ENCODE assay signal across 8 cellular contexts in genomic region chr15:62071711-62072308, GRCh38. TPM values are rescaled to one million over a fixed set of nuclear protein-coding genes. Genes with fewer than 3 reads are reported as not detected.
A peak's percentile ranks its signal among the peaks of the same experiment; 100 is the strongest.
DNase-seq lines count a peak whose midpoint lies in the region; ATAC-seq and TF ChIP-seq lines count a peak whose summit lies in the region.

No MANE protein-coding gene starts in this region.

- TF ChIP-seq CTCF in SK-N-SH (IDR thresholded peaks at IDR 0.05) = peak; percentile 82
- peak; percentile 76 for TF ChIP-seq CTCF in foreskin keratinocyte (conservative IDR thresholded peaks at IDR 0.05)
- TF ChIP-seq CTCF in thyroid gland (IDR thresholded peaks at IDR 0.05) = peak; percentile 27 to 69 (median 49)

- no peak for ATAC-seq in foreskin keratinocyte
- no peak for ATAC-seq in activated T-cell treated with anti-CD3 and anti-CD28 coated beads, Interleukin-2, amount 50 U/mL, for 72 hours (replicated peaks in 1 of 2)
- no peak for ATAC-seq in stimulated activated naive B cell treated with anti-CD40 and anti-IgM and Interleukin-4, amounts not matched to agents 10 μg/mL and 1 μg/mL and 100 μg/mL, for 72 hours (replicated peaks)

- no peak overlapping the region for H3K4me2 ChIP-seq in SK-N-SH

- peaks cover 0 to 9% of the 10 kb centered on the region in 2 donors for H3K36me3 Mint-ChIP-seq in CD4-positive, alpha-beta memory T cell
- H3K36me3 Mint-ChIP-seq in activated T-cell treated with anti-CD3 and anti-CD28 coated beads, Interleukin-2, amount 50 U/mL, for 72 hours (ENCODE audit: insufficient read depth in 2 of 2) = peaks cover 0 to 3% of the 10 kb centered on the region in 2 donors
- no peaks in the 10 kb centered on the region for H3K36me3 Mint-ChIP-seq in stimulated activated naive B cell treated with anti-CD40 and anti-IgM and Interleukin-4, amounts not matched to agents 10 μg/mL and 1 μg/mL and 100 μg/mL, for 72 hours

- H3K79me2 ChIP-seq in SK-N-SH (ENCODE audit: insufficient read depth) = no peaks in the 10 kb centered on the region

- H3K27ac ChIP-seq in CD4-positive, alpha-beta memory T cell (ENCODE audit: low read depth, low read length) = no peak overlapping the region
- H3K27ac ChIP-seq in SK-N-SH (ENCODE audit: low read depth in 2 of 2, low read length in 1 of 2) (no peak overlapping the region), foreskin keratinocyte (no peak overlapping the region), thyroid gland (no peak overlapping the region)

- no peak for TF ChIP-seq POLR2A in thyroid gland (IDR thresholded peaks at IDR 0.05)

- H3K9me3 ChIP-seq in CD4-positive, alpha-beta memory T cell (ENCODE audit: control insufficient read depth in 1 of 2, low read length in 2 of 2) = no peaks in the 10 kb centered on the region
- no peaks in the 10 kb centered on the region for H3K9me3 ChIP-seq in SK-N-SH
- no peaks in the 10 kb centered on the region for H3K9me3 ChIP-seq in thyroid gland

- POLR2A ChIA-PET in CD4-positive, alpha-beta memory T cell (lab: Charles Lee; ENCODE audit: partially characterized antibody) = no interaction called here
- POLR2A ChIA-PET in SK-N-SH (lab: Yijun Ruan, JAX) = no interaction called here

- no peak overlapping the region for H3K9ac ChIP-seq in SK-N-SH

- no peak overlapping the region for H3K27ac Mint-ChIP-seq in CD4-positive, alpha-beta memory T cell
- no peak overlapping the region for H3K27ac Mint-ChIP-seq in activated T-cell treated with anti-CD3 and anti-CD28 coated beads, Interleukin-2, amount 50 U/mL, for 72 hours
- no peak overlapping the region for H3K27ac Mint-ChIP-seq in stimulated activated naive B cell treated with anti-CD40 and anti-IgM and Interleukin-4, amounts not matched to agents 10 μg/mL and 1 μg/mL and 100 μg/mL, for 72 hours

- DNase-seq in CD4-positive, alpha-beta memory T cell = peak in 4 of 5 donors; percentile 36 to 41 (median 39)
- DNase-seq in HS-27A (ENCODE audit: low read depth) (peak; percentile 26), SK-N-SH (peak; percentile 52), foreskin keratinocyte (no peak), thyroid gland (no peak), posterior vena cava (ENCODE audit: low spot score) (no peak)
- DNase-seq in activated T-cell treated with anti-CD3 and anti-CD28 coated beads, Interleukin-2, amount 50 U/mL, for 72 hours = no peak
- DNase-seq in stimulated activated naive B cell treated with anti-CD40 and anti-IgM and Interleukin-4, amounts not matched to agents 10 μg/mL and 1 μg/mL and 100 μg/mL, for 72 hours = no peak

- H3K4me1 Mint-ChIP-seq in CD4-positive, alpha-beta memory T cell = peaks cover 9 to 13% (median 11%) of the 10 kb centered on the region in 4 donors
- peaks cover 16% of the 10 kb centered on the region for H3K4me1 Mint-ChIP-seq in activated T-cell treated with anti-CD3 and anti-CD28 coated beads, Interleukin-2, amount 50 U/mL, for 72 hours (ENCODE audit: low read depth)
- peaks cover 7 to 9% of the 10 kb centered on the region in 2 donors for H3K4me1 Mint-ChIP-seq in stimulated activated naive B cell treated with anti-CD40 and anti-IgM and Interleukin-4, amounts not matched to agents 10 μg/mL and 1 μg/mL and 100 μg/mL, for 72 hours

- no peaks in the 10 kb centered on the region for H4K20me1 ChIP-seq in SK-N-SH (ENCODE audit: insufficient read depth)

- no peak overlapping the region for H2AFZ ChIP-seq in SK-N-SH (ENCODE audit: low read depth)

- no peak for TF ChIP-seq EP300 in SK-N-SH (IDR thresholded peaks at IDR 0.05; ENCODE audit: borderline replicate concordance in 1 of 2, low read depth in 1 of 2, low read length in 1 of 2)

- H3K9me2 ChIP-seq in SK-N-SH = no peaks in the 10 kb centered on the region

- no peaks in the 10 kb centered on the region for H3K36me3 ChIP-seq in CD4-positive, alpha-beta memory T cell (ENCODE audit: insufficient read depth, low read length)
- no peaks in the 10 kb centered on the region for H3K36me3 ChIP-seq in SK-N-SH (replicated peaks in 1 of 2; ENCODE audit: control insufficient read depth in 1 of 2, insufficient read depth in 2 of 2, low read length in 1 of 2)
- no peaks in the 10 kb centered on the region for H3K36me3 ChIP-seq in thyroid gland

- TF ChIP-seq RAD21 in SK-N-SH (IDR thresholded peaks at IDR 0.05; ENCODE audit: low read length) = peak; percentile 70

- intact Hi-C loops in CD4-positive, alpha-beta memory T cell (cut with micrococcal nuclease) = loop anchor here (1.0 to 5.0 kb wide), 2 partner anchors 100 to 200 kb away; no protein-coding TSS in a partner anchor
- intact Hi-C loops in thyroid gland (cut with DNase I) = no loop called here
- intact Hi-C loops in posterior vena cava (cut with DNase I) = loop anchor here in 1 of 2 donors (5.0 kb wide), 1 partner anchor 560 kb away; no protein-coding TSS in a partner anchor

- H3K4me1 ChIP-seq in CD4-positive, alpha-beta memory T cell (ENCODE audit: insufficient read depth, low read length) = peaks cover 14% of the 10 kb centered on the region
- H3K4me1 ChIP-seq in SK-N-SH (ENCODE audit: control insufficient read depth in 1 of 2, insufficient read depth in 2 of 2, low read depth in 1 of 2, low read length in 1 of 2) = no peaks in the 10 kb centered on the region; a peak in 1 of 4 replicates
- H3K4me1 ChIP-seq in foreskin keratinocyte = peaks cover 4% of the 10 kb centered on the region
- peaks cover 0 to 8% of the 10 kb centered on the region in 2 donors for H3K4me1 ChIP-seq in thyroid gland

- peaks cover 3 to 8% of the 10 kb centered on the region in 2 donors for H3K27me3 Mint-ChIP-seq in CD4-positive, alpha-beta memory T cell
- peaks cover 18% of the 10 kb centered on the region for H3K27me3 Mint-ChIP-seq in activated T-cell treated with anti-CD3 and anti-CD28 coated beads, Interleukin-2, amount 50 U/mL, for 72 hours (ENCODE audit: low read depth)
- H3K27me3 Mint-ChIP-seq in stimulated activated naive B cell treated with anti-CD40 and anti-IgM and Interleukin-4, amounts not matched to agents 10 μg/mL and 1 μg/mL and 100 μg/mL, for 72 hours = peaks cover 7 to 9% of the 10 kb centered on the region in 2 donors

- no peaks in the 10 kb centered on the region for H3K9me3 Mint-ChIP-seq in CD4-positive, alpha-beta memory T cell
- no peaks in the 10 kb centered on the region for H3K9me3 Mint-ChIP-seq in activated T-cell treated with anti-CD3 and anti-CD28 coated beads, Interleukin-2, amount 50 U/mL, for 72 hours
- H3K9me3 Mint-ChIP-seq in stimulated activated naive B cell treated with anti-CD40 and anti-IgM and Interleukin-4, amounts not matched to agents 10 μg/mL and 1 μg/mL and 100 μg/mL, for 72 hours = no peaks in the 10 kb centered on the region

- no peaks in the 10 kb centered on the region for H3K27me3 ChIP-seq in CD4-positive, alpha-beta memory T cell (ENCODE audit: insufficient read depth, low read length)
- H3K27me3 ChIP-seq in SK-N-SH (ENCODE audit: insufficient read depth) (no peaks in the 10 kb centered on the region), foreskin keratinocyte (peaks cover 28% of the 10 kb centered on the region), thyroid gland (no peaks in the 10 kb centered on the region)

- H3K4me3 Mint-ChIP-seq in CD4-positive, alpha-beta memory T cell = no peak overlapping the region
- H3K4me3 Mint-ChIP-seq in activated T-cell treated with anti-CD3 and anti-CD28 coated beads, Interleukin-2, amount 50 U/mL, for 72 hours = no peak overlapping the region
- no peak overlapping the region for H3K4me3 Mint-ChIP-seq in stimulated activated naive B cell treated with anti-CD40 and anti-IgM and Interleukin-4, amounts not matched to agents 10 μg/mL and 1 μg/mL and 100 μg/mL, for 72 hours

- H3F3A ChIP-seq in SK-N-SH (replicated peaks; ENCODE audit: insufficient read depth) = peaks cover 10% of the 10 kb centered on the region

- CTCF ChIA-PET in CD4-positive, alpha-beta memory T cell (lab: Charles Lee; ENCODE audit: partially characterized antibody) = interaction anchor here (0.7 to 4.8 kb wide), 9 partner anchors 11 to 203 kb away, joined by 3 to 39 read pairs (median 4); partner anchors contain the start of gene VPS13C
- CTCF ChIA-PET in SK-N-SH (lab: Yijun Ruan, JAX) = interaction anchor here (0.6 to 3.7 kb wide), 20 partner anchors 11 to 268 kb away, joined by 3 to 20 read pairs (median 4); partner anchors contain the start of genes C2CD4B and VPS13C

- H3K4me3 ChIP-seq in CD4-positive, alpha-beta memory T cell (ENCODE audit: low read length in 2 of 2) = no peak overlapping the region
- H3K4me3 ChIP-seq in SK-N-SH (ENCODE audit: low read depth in 2 of 2, low read length in 1 of 2) (no peak overlapping the region), thyroid gland (replicated peaks in 1 of 3) (no peak overlapping the region)

TF ChIP-seq in SK-N-SH, 30 proteins besides CTCF, POLR2A, EP300 and RAD21:
- TF ChIP-seq SMC3 (IDR thresholded peaks at IDR 0.05; ENCODE audit: low read depth, low read length) (peak; percentile 46), MEF2A (IDR thresholded peaks at IDR 0.05; ENCODE audit: borderline replicate concordance, low read depth) (no peak)

RNA-seq across cellular contexts. Expression of gene C2CD4A, which starts 5.0 kb away (rescaled TPM):
- total RNA-seq in CD4-positive, alpha-beta memory T cell = under 1 TPM in 1 of 2 experiments, not detected in 1; 0.11 TPM
- under 1 TPM in 1 of 2 donors, not detected in 1; 0.08 TPM for polyA plus RNA-seq in CD4-positive, alpha-beta memory T cell
- polyA plus RNA-seq in SK-N-SH (2012; rRNA removed) (not detected in 2 replicates), foreskin keratinocyte (not detected in 2 replicates)
- under 0.01 TPM in 1 of 2 replicates, not detected in the other for polyA plus RNA-seq in SK-N-SH (2012; cell fraction: cytosol; rRNA removed)
- not detected in 2 replicates for polyA plus RNA-seq in SK-N-SH (2012; cell fraction: nucleus; rRNA removed)
- total RNA-seq in foreskin keratinocyte (not detected in 2 replicates), thyroid gland (under 1 TPM in 3 of 4 donors, not detected in 1; 0.22 to 0.39 (median 0.25) TPM), posterior vena cava (not detected)
- total RNA-seq in activated T-cell treated with anti-CD3 and anti-CD28 coated beads, Interleukin-2, amount 50 U/mL, for 72 hours = 1 to 10 TPM in 1 of 2 donors, under 1 TPM in 1; 0.46 to 1.8 TPM

RNA-seq across cellular contexts. Expression of gene VPS13C, which starts 11.6 kb away (rescaled TPM):
- 100 to 1,000 TPM; 144 to 148 TPM for total RNA-seq in CD4-positive, alpha-beta memory T cell
- 10 to 100 TPM; 10.6 to 20.5 TPM for polyA plus RNA-seq in CD4-positive, alpha-beta memory T cell
- polyA plus RNA-seq in SK-N-SH (2012; rRNA removed) (5.7 and 6.9 TPM in 2 replicates), foreskin keratinocyte (3.1 and 3.3 TPM in 2 replicates)
- 8.2 and 8.3 TPM in 2 replicates for polyA plus RNA-seq in SK-N-SH (2012; cell fraction: cytosol; rRNA removed)
- polyA plus RNA-seq in SK-N-SH (2012; cell fraction: nucleus; rRNA removed) = 9.0 and 18.3 TPM in 2 replicates
- total RNA-seq in foreskin keratinocyte (14.3 and 17.8 TPM in 2 replicates), thyroid gland (100 to 1,000 TPM in 3 of 4 donors, 10 to 100 TPM in 1; 99.4 to 159 (median 119) TPM), posterior vena cava (10 to 100 TPM; 89.2 to 93.0 TPM)
- 10 to 100 TPM; 71.7 to 88.5 TPM for total RNA-seq in activated T-cell treated with anti-CD3 and anti-CD28 coated beads, Interleukin-2, amount 50 U/mL, for 72 hours

Comparison
In these comparisons a context has a peak if more than half of its experiments do, and no peak if none do; other contexts are left out.
1. DNase-seq: peak in CD4-positive, alpha-beta memory T cell (4 of 5), HS-27A (single experiment) and SK-N-SH (single experiment); none in foreskin keratinocyte (0 of 2), thyroid gland (0 of 2), posterior vena cava (single experiment), activated T-cell treated with anti-CD3 and anti-CD28 coated beads, Interleukin-2, amount 50 U/mL, for 72 hours (0 of 2) and stimulated activated naive B cell treated with anti-CD40 and anti-IgM and Interleukin-4, amounts not matched to agents 10 μg/mL and 1 μg/mL and 100 μg/mL, for 72 hours (single experiment).
2. Peak in every context shown above with its lines, with median percentiles within 50 percentile points of each other: CTCF ChIP-seq.